ENCODE assay signal across 14 cellular contexts in genomic region chr3:50625131-50625878, GRCh38. TPM values are rescaled to one million over a fixed set of nuclear protein-coding genes. Genes with fewer than 3 reads are reported as not detected.
DNase-seq lines count a peak whose midpoint lies in the region; ATAC-seq and TF ChIP-seq lines count a peak whose summit lies in the region.
"Had no signal": no experiment of that assay in that cellular context is flagged by ENCODE, and none has a peak within 500 bp of the region (broad histone marks: within the 10 kb centered on the region; RNA-seq: fewer than 3 reads in every experiment).

No MANE protein-coding gene starts in this region.

- peak overlapping the region; percentile 42 for H3K4me3 Mint-ChIP-seq in CD4-positive, alpha-beta T cell
- H3K4me3 Mint-ChIP-seq in HFFc6 = no peak overlapping the region
- peak overlapping the region; percentile 75 for H3K4me3 Mint-ChIP-seq in activated naive CD8-positive, alpha-beta T cell

- H3K4me3 ChIP-seq in mucosa of descending colon = no peak overlapping the region
- H3K4me3 ChIP-seq in esophagus muscularis mucosa = no peak overlapping the region

- 80% methylated on average over 14 of the region's 16 CpGs for WGBS in esophagus muscularis mucosa

- CTCF ChIA-PET in CD4-positive, alpha-beta T cell (lab: Charles Lee) = interaction anchor here (2.2 kb wide), 1 partner anchor 9 kb away, joined by 10 read pairs; no protein-coding TSS in a partner anchor

- peak overlapping the region; percentile 67 for H3K27ac Mint-ChIP-seq in CD4-positive, alpha-beta T cell
- H3K27ac Mint-ChIP-seq in HFFc6 = peak overlapping the region; percentile 73
- peak overlapping the region; percentile 96 for H3K27ac Mint-ChIP-seq in activated naive CD8-positive, alpha-beta T cell

- intact Hi-C loops in CD4-positive, alpha-beta T cell (cut with DNase I, micrococcal nuclease) = no loop called here
- intact Hi-C loops in mucosa of descending colon (cut with DNase I, micrococcal nuclease) = no loop called here
- intact Hi-C loops in esophagus muscularis mucosa (cut with DNase I) = no loop called here

- ATAC-seq in CD4-positive, alpha-beta T cell (ENCODE audit: poor library complexity) = no peak
- peak; percentile 50 for ATAC-seq in mucosa of descending colon

- H3K27me3 ChIP-seq in CD4-positive, alpha-beta T cell (ENCODE audit: control insufficient read depth, insufficient read depth, low read length) = no peaks in the 10 kb centered on the region
- H3K27me3 ChIP-seq in esophagus muscularis mucosa = no peaks in the 10 kb centered on the region

- no peak for TF ChIP-seq POLR2A in esophagus muscularis mucosa (IDR thresholded peaks at IDR 0.05; ENCODE audit: low read depth)

- H3K4me1 ChIP-seq in mucosa of descending colon (ENCODE audit: low read depth) (peaks cover 17% of the 10 kb centered on the region), esophagus muscularis mucosa (peaks cover 27 to 77% (median 41%) of the 10 kb centered on the region in 4 donors)

- TF ChIP-seq CTCF in CD4-positive, alpha-beta T cell (IDR thresholded peaks at IDR 0.05) = no peak
- TF ChIP-seq CTCF in HFFc6 (IDR thresholded peaks at IDR 0.05) (no peak), mucosa of descending colon (IDR thresholded peaks at IDR 0.05) (no peak), esophagus muscularis mucosa (IDR thresholded peaks at IDR 0.05) (no peak)

- no peak overlapping the region for H3K27ac ChIP-seq in CD4-positive, alpha-beta T cell (ENCODE audit: low read depth, low read length)
- no peak overlapping the region for H3K27ac ChIP-seq in esophagus muscularis mucosa (replicated peaks in 1 of 4)

- H3K36me3 ChIP-seq in mucosa of descending colon (ENCODE audit: low read depth) (no peaks in the 10 kb centered on the region), esophagus muscularis mucosa (peaks cover 0 to 13% (median 10%) of the 10 kb centered on the region in 4 donors)

- DNase-seq in CD4-positive, alpha-beta T cell = no peak
- DNase-seq in HFFc6 = no peak
- DNase-seq in mucosa of descending colon = peak in 1 of 3 donors; percentile 34
- no peak for DNase-seq in NCI-H128 (lab: John Stamatoyannopoulos, UW; ENCODE audit: unreplicated experiment)
- DNase-seq in esophagus muscularis mucosa (ENCODE audit: extremely low spot score) = no peak
- DNase-seq in stimulated activated CD4-positive, alpha-beta T cell treated with anti-CD3 and anti-CD28 coated beads, Interleukin-12 subunit alpha, Interleukin-12 subunit beta, amount 100 ng/mL, for 4 hours = no peak
- DNase-seq in hypothalamus (lab: John Stamatoyannopoulos, UW) = no peak
- DNase-seq: COR-L47; H7; Kasumi-1; NCI-H2081 treated with DMSO at 0.1 percent for 48 hours; occipital lobe; stimulated activated CD4-positive, alpha-beta T cell treated with anti-CD3 and anti-CD28 coated beads, Interleukin-4, amount 100 ng/mL, for 1 hour had no signal

- peaks cover 81% of the 10 kb centered on the region for H3K4me1 Mint-ChIP-seq in CD4-positive, alpha-beta T cell (ENCODE audit: low read depth)
- H3K4me1 Mint-ChIP-seq in HFFc6 (ENCODE audit: low read depth) = peaks cover 66% of the 10 kb centered on the region
- H3K4me1 Mint-ChIP-seq in activated naive CD8-positive, alpha-beta T cell (ENCODE audit: low read depth) = peaks cover 87% of the 10 kb centered on the region

- no peak for TF ChIP-seq EP300 in esophagus muscularis mucosa (IDR thresholded peaks at IDR 0.05)

- H3K9me3 Mint-ChIP-seq in CD4-positive, alpha-beta T cell = no peaks in the 10 kb centered on the region
- no peaks in the 10 kb centered on the region for H3K9me3 Mint-ChIP-seq in HFFc6
- no peaks in the 10 kb centered on the region for H3K9me3 Mint-ChIP-seq in activated naive CD8-positive, alpha-beta T cell (ENCODE audit: low read depth)

- H3K27me3 Mint-ChIP-seq in CD4-positive, alpha-beta T cell = no peaks in the 10 kb centered on the region
- H3K27me3 Mint-ChIP-seq in HFFc6 (ENCODE audit: insufficient read depth) = no peaks in the 10 kb centered on the region; the same call in 1 of the 2 replicates
- no peaks in the 10 kb centered on the region for H3K27me3 Mint-ChIP-seq in activated naive CD8-positive, alpha-beta T cell

- POLR2A ChIA-PET in CD4-positive, alpha-beta T cell (lab: Charles Lee) = interaction anchor here (1.5 kb wide), 2 partner anchors 9 to 50 kb away, joined by 3 to 4 read pairs; partner anchors contain the start of gene DOCK3

- H3K36me3 Mint-ChIP-seq in CD4-positive, alpha-beta T cell (ENCODE audit: low read depth) = peaks cover 7% of the 10 kb centered on the region
- peaks cover 19% of the 10 kb centered on the region for H3K36me3 Mint-ChIP-seq in HFFc6 (ENCODE audit: low read depth)
- peaks cover 7% of the 10 kb centered on the region for H3K36me3 Mint-ChIP-seq in activated naive CD8-positive, alpha-beta T cell

- H3K9me3 ChIP-seq in CD4-positive, alpha-beta T cell (ENCODE audit: control insufficient read depth, low read length) = no peaks in the 10 kb centered on the region
- H3K9me3 ChIP-seq in mucosa of descending colon = no peaks in the 10 kb centered on the region
- H3K9me3 ChIP-seq in esophagus muscularis mucosa = no peaks in the 10 kb centered on the region

RNA-seq across cellular contexts. Expression of gene MAPKAPK3, which starts 8.4 kb away (rescaled TPM):
- 10 to 100 TPM; 16.4 to 16.6 TPM for total RNA-seq in CD4-positive, alpha-beta T cell
- total RNA-seq in HFFc6 (2021; fragmentation: NEBNext Ultra II Directional; extraction: Animal tissue kit (Norgen Biotek cat#: 25700)) = 10 to 100 TPM; 60.5 to 65.5 (median 62.8) TPM
- 10 to 100 TPM; 21.5 to 33.5 (median 25.5) TPM for total RNA-seq in mucosa of descending colon
- total RNA-seq in esophagus muscularis mucosa = 10 to 100 TPM; 20.8 to 31.3 (median 27.2) TPM

RNA-seq across cellular contexts. Expression of gene CISH, which starts 13.7 kb away (rescaled TPM):
- total RNA-seq in CD4-positive, alpha-beta T cell = 1 to 10 TPM; 3.5 to 3.7 TPM
- total RNA-seq in HFFc6 (2021; fragmentation: NEBNext Ultra II Directional; extraction: Animal tissue kit (Norgen Biotek cat#: 25700)) = 1 to 10 TPM in 2 of 6 experiments, under 1 TPM in 4; 0.84 to 1.4 (median 0.95) TPM
- 10 to 100 TPM; 12.7 to 21.4 (median 19.2) TPM for total RNA-seq in mucosa of descending colon
- total RNA-seq in esophagus muscularis mucosa = 10 to 100 TPM in 1 of 4 donors, 1 to 10 TPM in 3; 1.7 to 26.7 (median 4.4) TPM

RNA-seq across cellular contexts. Expression of gene DOCK3, which starts 49.4 kb away (rescaled TPM):
- 1 to 10 TPM in 1 of 2 experiments, under 1 TPM in 1; 0.93 to 1.1 TPM for total RNA-seq in CD4-positive, alpha-beta T cell
- total RNA-seq in HFFc6 (2021; fragmentation: NEBNext Ultra II Directional; extraction: Animal tissue kit (Norgen Biotek cat#: 25700)) = under 1 TPM; 0.14 to 0.26 (median 0.22) TPM
- total RNA-seq in mucosa of descending colon = 1 to 10 TPM in 1 of 3 donors, under 1 TPM in 2; 0.17 to 6.1 (median 0.20) TPM
- 10 to 100 TPM in 1 of 4 donors, 1 to 10 TPM in 3; 5.4 to 10.6 (median 7.2) TPM for total RNA-seq in esophagus muscularis mucosa

RNA-seq across cellular contexts. Expression of gene HEMK1, which starts 56.0 kb away (rescaled TPM):
- total RNA-seq in CD4-positive, alpha-beta T cell = 10 to 100 TPM; 12.4 to 14.6 TPM
- 10 to 100 TPM; 17.9 to 20.7 (median 19.2) TPM for total RNA-seq in HFFc6 (2021; fragmentation: NEBNext Ultra II Directional; extraction: Animal tissue kit (Norgen Biotek cat#: 25700))
- total RNA-seq in mucosa of descending colon (10 to 100 TPM; 19.7 to 29.9 (median 22.6) TPM), esophagus muscularis mucosa (10 to 100 TPM in 1 of 4 donors, 1 to 10 TPM in 3; 4.6 to 10.6 (median 6.3) TPM)

RNA-seq across cellular contexts. Expression of gene C3orf18, which starts 57.8 kb away (rescaled TPM):
- total RNA-seq in CD4-positive, alpha-beta T cell = 1 to 10 TPM; 3.9 to 5.2 TPM
- 10 to 100 TPM; 12.9 to 15.5 (median 14.2) TPM for total RNA-seq in HFFc6 (2021; fragmentation: NEBNext Ultra II Directional; extraction: Animal tissue kit (Norgen Biotek cat#: 25700))
- total RNA-seq in mucosa of descending colon (10 to 100 TPM in 1 of 3 donors, 1 to 10 TPM in 2; 1.5 to 14.1 (median 2.5) TPM), esophagus muscularis mucosa (10 to 100 TPM; 13.6 to 23.8 (median 18.9) TPM)
